In the genomic region with DNA sequence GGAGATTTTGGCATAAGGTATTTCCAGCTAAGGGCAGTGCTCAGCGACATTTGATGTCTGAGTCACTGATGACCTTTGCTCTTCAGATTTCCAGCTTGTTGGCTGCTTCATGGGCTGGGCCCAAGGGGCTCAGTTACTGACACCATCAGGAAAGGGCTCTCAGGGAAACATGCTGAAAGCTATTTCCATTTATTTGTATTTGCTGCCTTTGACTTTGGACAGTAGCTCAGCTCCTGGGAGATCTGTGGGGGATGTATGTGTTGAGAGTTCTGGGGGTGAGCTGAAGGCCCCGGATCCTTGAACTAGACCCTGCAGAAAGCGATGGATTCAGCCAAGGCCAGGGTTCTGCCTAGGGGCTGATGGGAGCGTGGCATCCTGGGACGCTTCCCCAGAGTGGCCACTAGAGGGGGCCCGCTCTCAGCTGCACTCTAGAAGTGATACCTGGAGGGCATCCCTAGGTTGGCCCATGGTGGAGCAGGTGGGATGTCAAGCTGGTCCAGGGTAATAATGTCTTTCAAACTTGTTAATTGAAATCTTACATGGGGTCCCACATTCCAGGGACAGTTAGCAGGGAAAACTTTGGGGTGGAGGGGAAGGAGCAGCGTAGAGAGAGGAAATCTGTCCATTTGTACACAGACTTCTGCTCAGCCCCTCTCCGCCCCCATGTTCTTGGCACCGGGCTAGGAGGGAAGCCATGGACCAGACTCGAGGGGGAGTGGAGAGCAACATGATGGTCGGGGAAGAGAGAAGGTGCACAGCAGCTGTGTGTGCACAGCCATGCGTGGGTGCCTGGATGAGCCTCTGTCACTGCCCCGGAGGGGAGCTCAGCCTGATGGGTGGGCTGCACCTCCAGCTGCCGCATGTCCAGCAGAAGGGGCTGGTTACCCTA, we compare ENCODE assay signal across 8 cellular contexts. TPM values are rescaled to one million over a fixed set of nuclear protein-coding genes. Genes with fewer than 3 reads are reported as not detected.
DNase-seq lines count a peak whose midpoint lies in the region; ATAC-seq and TF ChIP-seq lines count a peak whose summit lies in the region.

No MANE protein-coding gene starts in this region.

- no peaks in the 10 kb centered on the region for H3K36me3 Mint-ChIP-seq in activated CD4-positive, alpha-beta memory T cell treated with anti-CD3 and anti-CD28 coated beads for 36 hours
- peaks cover 0 to 4% (median 0%) of the 10 kb centered on the region in 5 donors for H3K36me3 Mint-ChIP-seq in naive thymus-derived CD4-positive, alpha-beta T cell

- H3K4me3 Mint-ChIP-seq in activated CD4-positive, alpha-beta memory T cell treated with anti-CD3 and anti-CD28 coated beads for 36 hours: no peak overlapping the region
- no peak overlapping the region for H3K4me3 Mint-ChIP-seq in naive thymus-derived CD4-positive, alpha-beta T cell

- intact Hi-C loops in activated CD4-positive, alpha-beta memory T cell treated with anti-CD3 and anti-CD28 coated beads for 36 hours (cut with micrococcal nuclease): no loop called here
- intact Hi-C loops in naive thymus-derived CD4-positive, alpha-beta T cell (cut with micrococcal nuclease): loop anchor here (1.0 kb wide), 2 partner anchors 167 to 297 kb away; no protein-coding TSS in a partner anchor

- no peaks in the 10 kb centered on the region for H4K20me1 ChIP-seq in MM.1S (ENCODE audit: insufficient read depth, low read length)

- no peaks in the 10 kb centered on the region for H3K9me2 ChIP-seq in MM.1S (replicated peaks; ENCODE audit: insufficient read depth, low read length)

- H3K27ac Mint-ChIP-seq in activated CD4-positive, alpha-beta memory T cell treated with anti-CD3 and anti-CD28 coated beads for 36 hours: no peak overlapping the region
- H3K27ac Mint-ChIP-seq in naive thymus-derived CD4-positive, alpha-beta T cell: no peak overlapping the region

- H3K4me1 Mint-ChIP-seq in activated CD4-positive, alpha-beta memory T cell treated with anti-CD3 and anti-CD28 coated beads for 36 hours (ENCODE audit: low read depth): no peaks in the 10 kb centered on the region
- H3K4me1 Mint-ChIP-seq in naive thymus-derived CD4-positive, alpha-beta T cell: peaks cover 0 to 4% (median 0%) of the 10 kb centered on the region in 7 donors

- H3K79me2 ChIP-seq in MM.1S (ENCODE audit: low read length): no peaks in the 10 kb centered on the region

- TF ChIP-seq CTCF in GM06990 (IDR thresholded peaks at IDR 0.05; ENCODE audit: insufficient read depth, low read length, poor library complexity, severe bottlenecking): peak; percentile 98
- peak; percentile 80 for TF ChIP-seq CTCF in MM.1S (IDR thresholded peaks at IDR 0.05; ENCODE audit: low read length)
- peak; percentile 97 for TF ChIP-seq CTCF in epithelial cell of esophagus (IDR thresholded peaks at IDR 0.05; ENCODE audit: insufficient read depth, low read depth, low read length, missing control alignments)
- TF ChIP-seq CTCF in thoracic aorta (IDR thresholded peaks at IDR 0.05): peak; percentile 84

- CTCF ChIA-PET in activated CD4-positive, alpha-beta memory T cell treated with anti-CD3 and anti-CD28 coated beads for 36 hours (lab: Charles Lee): interaction anchor here (0.6 to 2.5 kb wide), 26 partner anchors 9 to 434 kb away, joined by 3 to 28 read pairs (median 4); no protein-coding TSS in a partner anchor
- CTCF ChIA-PET in naive thymus-derived CD4-positive, alpha-beta T cell (lab: Charles Lee): interaction anchor here (0.6 to 1.4 kb wide), 4 partner anchors 9 to 274 kb away, joined by 3 to 5 read pairs (median 4); no protein-coding TSS in a partner anchor

- no peak overlapping the region for H3K9ac ChIP-seq in MM.1S (ENCODE audit: low read length)

- DNase-seq in GM06990 (ENCODE audit: extremely low read depth, insufficient read length): no peak
- DNase-seq in H4 (ENCODE audit: low spot score): peak; percentile 22
- peak; percentile 25 for DNase-seq in MM.1S
- DNase-seq in activated CD4-positive, alpha-beta memory T cell treated with anti-CD3 and anti-CD28 coated beads for 36 hours: peak; percentile 71
- peak; percentile 54 for DNase-seq in epithelial cell of esophagus (ENCODE audit: low read depth)
- peak in 5 of 9 donors; percentile 15 to 52 (median 22) for DNase-seq in naive thymus-derived CD4-positive, alpha-beta T cell
- no peak for DNase-seq in thoracic aorta (ENCODE audit: low spot score)
- DNase-seq in MV-4-11 (lab: John Stamatoyannopoulos, UW): no peak

- no peaks in the 10 kb centered on the region for H3F3A ChIP-seq in MM.1S (ENCODE audit: insufficient read depth, low read length)

- peaks cover 5% of the 10 kb centered on the region for H3K9me3 Mint-ChIP-seq in activated CD4-positive, alpha-beta memory T cell treated with anti-CD3 and anti-CD28 coated beads for 36 hours
- peaks cover 0 to 15% (median 8%) of the 10 kb centered on the region in 11 donors for H3K9me3 Mint-ChIP-seq in naive thymus-derived CD4-positive, alpha-beta T cell

- H3K27ac ChIP-seq in MM.1S (ENCODE audit: low read length) (no peak overlapping the region), thoracic aorta (no peak overlapping the region)
- no peak overlapping the region for H3K27ac ChIP-seq in naive thymus-derived CD4-positive, alpha-beta T cell (ENCODE audit: low read depth, low read length)

- no peaks in the 10 kb centered on the region for H3K36me3 ChIP-seq in GM06990 (ENCODE audit: control insufficient read depth, insufficient read depth, low read length)
- H3K36me3 ChIP-seq in MM.1S (replicated peaks; ENCODE audit: insufficient read depth, low read length): no peaks in the 10 kb centered on the region
- no peaks in the 10 kb centered on the region for H3K36me3 ChIP-seq in naive thymus-derived CD4-positive, alpha-beta T cell (ENCODE audit: control insufficient read depth in 2 of 3, insufficient read depth in 3 of 3, low read length in 3 of 3)
- H3K36me3 ChIP-seq in thoracic aorta: peaks cover 12% of the 10 kb centered on the region

- no peak overlapping the region for H3K4me3 ChIP-seq in GM06990 (replicated peaks; ENCODE audit: low read depth, low read length)
- H3K4me3 ChIP-seq in MM.1S (ENCODE audit: low read length): no peak overlapping the region
- no peak overlapping the region for H3K4me3 ChIP-seq in epithelial cell of esophagus (ENCODE audit: low read length)
- H3K4me3 ChIP-seq in naive thymus-derived CD4-positive, alpha-beta T cell (ENCODE audit: low read length): no peak overlapping the region
- no peak overlapping the region for H3K4me3 ChIP-seq in thoracic aorta

- no peak overlapping the region for H2AFZ ChIP-seq in MM.1S (ENCODE audit: low read length)

- POLR2A ChIA-PET in activated CD4-positive, alpha-beta memory T cell treated with anti-CD3 and anti-CD28 coated beads for 36 hours (lab: Charles Lee): no interaction called here
- POLR2A ChIA-PET in naive thymus-derived CD4-positive, alpha-beta T cell (lab: Charles Lee): no interaction called here

- peak; percentile 78 for ATAC-seq in naive thymus-derived CD4-positive, alpha-beta T cell
- no peak for ATAC-seq in thoracic aorta (ENCODE audit: insufficient number of reproducible peaks, low FRiP score, low read depth)

- no peak overlapping the region for H3K4me2 ChIP-seq in MM.1S (ENCODE audit: low read depth, low read length)

- H3K27me3 Mint-ChIP-seq in activated CD4-positive, alpha-beta memory T cell treated with anti-CD3 and anti-CD28 coated beads for 36 hours: peaks cover 18% of the 10 kb centered on the region
- peaks cover 0 to 38% (median 33%) of the 10 kb centered on the region in 5 donors for H3K27me3 Mint-ChIP-seq in naive thymus-derived CD4-positive, alpha-beta T cell

- H3K27me3 ChIP-seq in GM06990 (replicated peaks; ENCODE audit: control insufficient read depth, insufficient read depth, low read length) (no peaks in the 10 kb centered on the region; the same call in 1 of the 2 replicates), MM.1S (replicated peaks; ENCODE audit: insufficient read depth, low read length) (no peaks in the 10 kb centered on the region), thoracic aorta (replicated peaks; ENCODE audit: insufficient read depth) (no peaks in the 10 kb centered on the region)
- no peaks in the 10 kb centered on the region for H3K27me3 ChIP-seq in naive thymus-derived CD4-positive, alpha-beta T cell (ENCODE audit: control insufficient read depth in 2 of 2, insufficient read depth in 2 of 2, low read length in 2 of 2)

- H3K9me3 ChIP-seq in MM.1S (replicated peaks; ENCODE audit: insufficient read depth, low read length) (no peaks in the 10 kb centered on the region), thoracic aorta (no peaks in the 10 kb centered on the region)
- H3K9me3 ChIP-seq in naive thymus-derived CD4-positive, alpha-beta T cell (ENCODE audit: control insufficient read depth in 2 of 3, low read length in 3 of 3): no peaks in the 10 kb centered on the region

- H3K4me1 ChIP-seq in MM.1S (ENCODE audit: low read length) (no peaks in the 10 kb centered on the region), thoracic aorta (ENCODE audit: control insufficient read depth in 1 of 2, low read depth in 2 of 2) (no peaks in the 10 kb centered on the region)
- H3K4me1 ChIP-seq in naive thymus-derived CD4-positive, alpha-beta T cell (ENCODE audit: control insufficient read depth in 2 of 2, insufficient read depth in 2 of 2, low read length in 2 of 2): no peaks in the 10 kb centered on the region

RNA-seq across cellular contexts. Expression of a gene that starts 3.0 kb away (rescaled TPM):
- not detected in 2 replicates for total RNA-seq in H4 (2014; rRNA removed; shearing (Covaris generic))
- total RNA-seq in activated CD4-positive, alpha-beta memory T cell treated with anti-CD3 and anti-CD28 coated beads for 36 hours: not detected
- not detected for total RNA-seq in naive thymus-derived CD4-positive, alpha-beta T cell
- not detected for polyA plus RNA-seq in naive thymus-derived CD4-positive, alpha-beta T cell
- not detected for total RNA-seq in thoracic aorta

Comparison
In these comparisons a context has a peak if more than half of its experiments do, and no peak if none do; other contexts are left out.
1. DNase-seq: peak in H4 (single experiment), MM.1S (single experiment), activated CD4-positive, alpha-beta memory T cell treated with anti-CD3 and anti-CD28 coated beads for 36 hours (single experiment), epithelial cell of esophagus (single experiment) and naive thymus-derived CD4-positive, alpha-beta T cell (5 of 9); none in GM06990 (single experiment), thoracic aorta (single experiment) and MV-4-11 (single experiment).
2. Peak in every context shown above with its lines, with median percentiles within 50 percentile points of each other: CTCF ChIP-seq.